In the genomic region with DNA sequence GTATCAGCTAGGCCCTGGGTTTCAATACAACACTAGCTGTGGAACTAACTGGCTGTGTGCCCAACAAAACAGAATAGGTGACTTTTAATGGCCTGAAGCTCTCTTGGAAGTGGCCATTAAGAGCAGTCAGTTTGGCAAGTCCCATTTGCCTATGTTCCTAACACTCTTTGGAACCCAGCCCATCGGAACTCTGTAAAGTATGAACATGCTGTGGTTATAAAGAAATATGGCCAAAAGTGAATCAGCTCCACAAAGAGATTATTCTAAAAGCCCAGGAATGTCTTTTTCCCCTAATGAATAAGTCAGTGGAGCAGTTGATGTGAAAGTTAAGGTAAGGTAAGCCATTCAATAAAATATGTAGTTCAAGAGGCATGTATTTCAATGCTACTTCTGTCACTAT, we compare ENCODE assay signal across 23 cellular contexts.
DNase-seq lines count a peak whose midpoint lies in the region; ATAC-seq and TF ChIP-seq lines count a peak whose summit lies in the region.
"Had no signal": no experiment of that assay in that cellular context is flagged by ENCODE, and none has a peak within 500 bp of the region (broad histone marks: within the 10 kb centered on the region; RNA-seq: fewer than 3 reads in every experiment).

No MANE protein-coding gene starts in this region.

- DNase-seq in AG09309 (ENCODE audit: low read depth) = peak; percentile 65
- DNase-seq in LNCaP clone FGC (ENCODE audit: low read depth) = peak; percentile 87
- DNase-seq in astrocyte of the spinal cord (ENCODE audit: low read depth, low spot score) = peak; percentile 82
- DNase-seq in kidney epithelial cell (ENCODE audit: low read depth) = peak; percentile 56
- no peak for DNase-seq in DMS 273 treated with DMSO at 0.1 percent for 48 hours (lab: John Stamatoyannopoulos, UW)
- no peak for DNase-seq in C1 segment of cervical spinal cord (lab: John Stamatoyannopoulos, UW)
- no peak for DNase-seq in NCI-H2171 (lab: John Stamatoyannopoulos, UW)
- DNase-seq: activated CD4-positive, alpha-beta T cell treated with anti-CD3 and anti-CD28 coated beads, Interleukin-2, amount 10 ng/mL, durations not matched to agents 24 days and 14 days; activated T-cell treated with anti-CD3 and anti-CD28 coated beads, Interleukin-2, amount 50 U/mL, for 1 hour; CD8-positive, alpha-beta memory T cell; effector memory CD4-positive, alpha-beta T cell; GDM1; NCI-H1092; NCI-H2227 treated with DMSO at 0.1 percent for 48 hours; SIG-M5; sigmoid colon; stimulated activated CD4-positive, alpha-beta T cell treated with anti-CD3 and anti-CD28 coated beads, Interleukin-2, amount 100 ng/mL, for 48 hours; T1000 had no signal

- H3K27me3 Mint-ChIP-seq in stimulated activated memory B cell treated with anti-CD40 and anti-IgM and Interleukin-4, amounts not matched to agents 10 μg/mL and 1 μg/mL and 100 μg/mL, for 72 hours = no peaks in the 10 kb centered on the region
- H3K27me3 Mint-ChIP-seq: activated CD4-positive, alpha-beta T cell treated with anti-CD3 and anti-CD28 coated beads, Interleukin-2, amount 10 ng/mL, durations not matched to agents 24 days and 14 days; activated naive CD4-positive, alpha-beta T cell treated with anti-CD3 and anti-CD28 coated beads, Interleukin-2, amount 50 U/mL, for 24 hours; CD8-positive, alpha-beta memory T cell had no signal

- H3K27ac Mint-ChIP-seq in stimulated activated memory B cell treated with anti-CD40 and anti-IgM and Interleukin-4, amounts not matched to agents 10 μg/mL and 1 μg/mL and 100 μg/mL, for 72 hours = no peak overlapping the region
- H3K27ac Mint-ChIP-seq: activated CD4-positive, alpha-beta T cell treated with anti-CD3 and anti-CD28 coated beads, Interleukin-2, amount 10 ng/mL, durations not matched to agents 24 days and 14 days; activated naive CD4-positive, alpha-beta T cell treated with anti-CD3 and anti-CD28 coated beads, Interleukin-2, amount 50 U/mL, for 24 hours; CD8-positive, alpha-beta memory T cell had no signal

- H3K4me3 ChIP-seq in AG09309 (ENCODE audit: control insufficient read depth, low read depth, low read length) = no peak overlapping the region
- H3K4me3 ChIP-seq in LNCaP clone FGC (ENCODE audit: low read depth, low read length) = no peak overlapping the region
- H3K4me3 ChIP-seq in astrocyte of the spinal cord (ENCODE audit: low read depth, low read length) = no peak overlapping the region
- no peak overlapping the region for H3K4me3 ChIP-seq in kidney epithelial cell (ENCODE audit: low read depth, low read length)
- H3K4me3 ChIP-seq: A549, sigmoid colon, tibial nerve had no signal

- in situ Hi-C loops in astrocyte of the spinal cord (cut with HindIII; ENCODE audit: low sequenced_read_pairs) = no loop called here

- no peaks in the 10 kb centered on the region for H3K36me3 ChIP-seq in kidney epithelial cell (ENCODE audit: control insufficient read depth, insufficient read depth, low read length)
- H3K36me3 ChIP-seq: sigmoid colon, tibial nerve had no signal

- ATAC-seq in stimulated activated memory B cell treated with anti-CD40 and anti-IgM and Interleukin-4, amounts not matched to agents 10 μg/mL and 1 μg/mL and 100 μg/mL, for 72 hours = no peak
- ATAC-seq: A549, HepG2 had no signal

- no peaks in the 10 kb centered on the region for H3K27me3 ChIP-seq in kidney epithelial cell (ENCODE audit: control insufficient read depth, insufficient read depth, low read length)
- H3K27me3 ChIP-seq: sigmoid colon, tibial nerve had no signal

- no peaks in the 10 kb centered on the region for H3K36me3 Mint-ChIP-seq in stimulated activated memory B cell treated with anti-CD40 and anti-IgM and Interleukin-4, amounts not matched to agents 10 μg/mL and 1 μg/mL and 100 μg/mL, for 72 hours
- H3K36me3 Mint-ChIP-seq: activated naive CD4-positive, alpha-beta T cell treated with anti-CD3 and anti-CD28 coated beads, Interleukin-2, amount 50 U/mL, for 24 hours; CD8-positive, alpha-beta memory T cell had no signal

- no peak for TF ChIP-seq CTCF in AG09309 (IDR thresholded peaks at IDR 0.05; ENCODE audit: control insufficient read depth, insufficient read depth, low read depth, low read length, missing control alignments)
- no peak for TF ChIP-seq CTCF in LNCaP clone FGC (IDR thresholded peaks at IDR 0.05; ENCODE audit: control insufficient read depth, extremely low read depth, insufficient read depth)
- no peak for TF ChIP-seq CTCF in astrocyte of the spinal cord (IDR thresholded peaks at IDR 0.05; ENCODE audit: low read depth, low read length)
- no peak for TF ChIP-seq CTCF in kidney epithelial cell (IDR thresholded peaks at IDR 0.05; ENCODE audit: insufficient read depth, low read length, poor library complexity, severe bottlenecking)

- H3K4me1 Mint-ChIP-seq in stimulated activated memory B cell treated with anti-CD40 and anti-IgM and Interleukin-4, amounts not matched to agents 10 μg/mL and 1 μg/mL and 100 μg/mL, for 72 hours = no peaks in the 10 kb centered on the region
- H3K4me1 Mint-ChIP-seq: activated CD4-positive, alpha-beta T cell treated with anti-CD3 and anti-CD28 coated beads, Interleukin-2, amount 10 ng/mL, durations not matched to agents 24 days and 14 days; activated naive CD4-positive, alpha-beta T cell treated with anti-CD3 and anti-CD28 coated beads, Interleukin-2, amount 50 U/mL, for 24 hours; CD8-positive, alpha-beta memory T cell had no signal

- no peak overlapping the region for H3K4me3 Mint-ChIP-seq in stimulated activated memory B cell treated with anti-CD40 and anti-IgM and Interleukin-4, amounts not matched to agents 10 μg/mL and 1 μg/mL and 100 μg/mL, for 72 hours
- H3K4me3 Mint-ChIP-seq: activated CD4-positive, alpha-beta T cell treated with anti-CD3 and anti-CD28 coated beads, Interleukin-2, amount 10 ng/mL, durations not matched to agents 24 days and 14 days; activated naive CD4-positive, alpha-beta T cell treated with anti-CD3 and anti-CD28 coated beads, Interleukin-2, amount 50 U/mL, for 24 hours; CD8-positive, alpha-beta memory T cell had no signal

- peaks cover 2% of the 10 kb centered on the region for H3K9me3 Mint-ChIP-seq in stimulated activated memory B cell treated with anti-CD40 and anti-IgM and Interleukin-4, amounts not matched to agents 10 μg/mL and 1 μg/mL and 100 μg/mL, for 72 hours
- H3K9me3 Mint-ChIP-seq: activated CD4-positive, alpha-beta T cell treated with anti-CD3 and anti-CD28 coated beads, Interleukin-2, amount 10 ng/mL, durations not matched to agents 24 days and 14 days; activated naive CD4-positive, alpha-beta T cell treated with anti-CD3 and anti-CD28 coated beads, Interleukin-2, amount 50 U/mL, for 24 hours had no signal

Comparison
In these comparisons a context has a peak if more than half of its experiments do, and no peak if none do; other contexts are left out.
1. DNase-seq: peak in AG09309 (single experiment), LNCaP clone FGC (single experiment), astrocyte of the spinal cord (single experiment) and kidney epithelial cell (single experiment); none in DMS 273 treated with DMSO at 0.1 percent for 48 hours (single experiment), C1 segment of cervical spinal cord (0 of 14) and NCI-H2171 (single experiment).